Comparison of ENCODE assay signal across 9 cellular contexts in the genomic region with DNA sequence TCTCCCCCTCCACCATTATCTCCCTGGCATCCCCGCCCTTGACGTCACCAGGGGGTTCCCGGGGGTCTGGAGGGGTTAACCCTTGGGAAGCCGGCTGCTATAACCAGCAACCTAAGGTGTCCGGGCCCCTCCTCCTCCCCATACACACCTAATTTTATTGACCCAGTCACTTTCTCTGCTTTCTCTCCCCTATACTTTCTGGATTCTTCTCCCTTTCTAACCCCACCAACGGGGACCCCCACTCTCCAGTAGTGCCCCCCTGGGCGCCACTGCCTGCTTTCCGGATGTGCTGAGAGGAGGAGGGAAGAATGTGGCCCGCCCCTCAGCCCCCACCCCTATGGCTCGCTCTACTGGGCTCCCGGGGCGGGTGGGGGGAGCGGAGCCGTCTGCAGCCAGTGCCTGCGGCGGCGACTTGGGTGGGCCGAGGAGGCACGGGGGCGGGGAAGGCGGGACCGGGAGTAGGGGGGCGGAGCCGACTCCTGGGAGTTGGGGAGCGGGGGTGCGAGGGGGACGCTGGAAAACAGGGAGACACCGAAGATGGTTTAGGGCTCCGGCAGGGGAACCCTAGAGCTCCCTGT. TPM values are rescaled to one million over a fixed set of nuclear protein-coding genes. Genes with fewer than 3 reads are reported as not detected.
DNase-seq lines count a peak whose midpoint lies in the region; ATAC-seq, FAIRE-seq and TF ChIP-seq lines count a peak whose summit lies in the region.
"Had no signal": no experiment of that assay in that cellular context is flagged by ENCODE, and none has a peak within 500 bp of the region (broad histone marks: within the 10 kb centered on the region; RNA-seq: fewer than 3 reads in every experiment).

No MANE protein-coding gene starts in this region.

- H3K4me3 Mint-ChIP-seq in activated T-helper 2 cell treated with anti-CD3 and anti-CD28 coated beads, Interferon-gamma antibody, Interleukin-2, Interleukin-4, amounts not matched to agents 10 μg/mL and 5 μg/mL and 100 μg/mL, durations not matched to agents 14 hours and 24 hours and 36 hours (ENCODE audit: low read depth) = peak overlapping the region; percentile 86

- H2AFZ ChIP-seq in DND-41 (ENCODE audit: low read depth, low read length) (peak overlapping the region; percentile 88), Karpas-422 (ENCODE audit: low read length) (no peak overlapping the region)

- no peak for TF ChIP-seq CTCF in DND-41 (IDR thresholded peaks at IDR 0.05; ENCODE audit: borderline replicate concordance, extremely low read depth, low read length, poor library complexity, severe bottlenecking)
- no peak for TF ChIP-seq CTCF in heart left ventricle (IDR thresholded peaks at IDR 0.05)
- no peak for TF ChIP-seq CTCF in pancreas (IDR thresholded peaks at IDR 0.05)

- peak; percentile 81 for DNase-seq in DND-41
- peak; percentile 66 for DNase-seq in Karpas-422
- DNase-seq in activated T-helper 2 cell treated with anti-CD3 and anti-CD28 coated beads, Interferon-gamma antibody, Interleukin-2, Interleukin-4, amounts not matched to agents 10 μg/mL and 5 μg/mL and 100 μg/mL, durations not matched to agents 14 hours and 24 hours and 36 hours (ENCODE audit: low spot score) = no peak
- peak; percentile 71 to 84 (median 76) for DNase-seq in heart left ventricle
- peak in 2 of 6 donors; percentile 50 to 60 for DNase-seq in pancreas
- no peak for DNase-seq in OCI-M2 (lab: John Stamatoyannopoulos, UW; ENCODE audit: unreplicated experiment)
- DNase-seq in NCI-H128 (lab: John Stamatoyannopoulos, UW; ENCODE audit: unreplicated experiment) = no peak

- peaks cover 12% of the 10 kb centered on the region for H3K27me3 Mint-ChIP-seq in activated T-helper 2 cell treated with anti-CD3 and anti-CD28 coated beads, Interferon-gamma antibody, Interleukin-2, Interleukin-4, amounts not matched to agents 10 μg/mL and 5 μg/mL and 100 μg/mL, durations not matched to agents 14 hours and 24 hours and 36 hours (ENCODE audit: low read depth)

- H4K20me1 ChIP-seq in DND-41 (ENCODE audit: insufficient read depth, low read length) (no peaks in the 10 kb centered on the region), Karpas-422 (ENCODE audit: insufficient read depth, low read depth, low read length) (no peaks in the 10 kb centered on the region)

- H3K27me3 ChIP-seq in DND-41 (ENCODE audit: insufficient read depth, low read length, poor library complexity) (peaks cover 7% of the 10 kb centered on the region), Karpas-422 (ENCODE audit: low read length) (no peaks in the 10 kb centered on the region), heart left ventricle (peaks cover 0 to 9% (median 0%) of the 10 kb centered on the region in 9 donors), pancreas (no peaks in the 10 kb centered on the region)

- TF ChIP-seq POLR2A in heart left ventricle (IDR thresholded peaks at IDR 0.05) = no peak

- FAIRE-seq in pancreas (lab: Jason Lieb, UNC) = no peak
- FAIRE-seq: TTC549 had no signal

- no peak overlapping the region for H3K27ac Mint-ChIP-seq in activated T-helper 2 cell treated with anti-CD3 and anti-CD28 coated beads, Interferon-gamma antibody, Interleukin-2, Interleukin-4, amounts not matched to agents 10 μg/mL and 5 μg/mL and 100 μg/mL, durations not matched to agents 14 hours and 24 hours and 36 hours

- intact Hi-C loops in activated T-helper 2 cell treated with anti-CD3 and anti-CD28 coated beads, Interferon-gamma antibody, Interleukin-2, Interleukin-4, amounts not matched to agents 10 μg/mL and 5 μg/mL and 100 μg/mL, durations not matched to agents 14 hours and 24 hours and 36 hours (cut with micrococcal nuclease) = no loop called here
- intact Hi-C loops in heart left ventricle (cut with DNase I) = loop anchor here in 2 of 10 donors (10.0 kb wide), 1 partner anchor 163 kb away; no protein-coding TSS in a partner anchor
- intact Hi-C loops in pancreas (cut with DNase I) = no loop called here

- no peaks in the 10 kb centered on the region for H3K9me3 Mint-ChIP-seq in activated T-helper 2 cell treated with anti-CD3 and anti-CD28 coated beads, Interferon-gamma antibody, Interleukin-2, Interleukin-4, amounts not matched to agents 10 μg/mL and 5 μg/mL and 100 μg/mL, durations not matched to agents 14 hours and 24 hours and 36 hours

- H3K4me3 ChIP-seq in DND-41 (ENCODE audit: low read depth in 1 of 2, low read length in 2 of 2) = peak overlapping the region; percentile 56 to 70
- H3K4me3 ChIP-seq in Karpas-422 (ENCODE audit: low read length) = peak overlapping the region; percentile 74
- H3K4me3 ChIP-seq in heart left ventricle = peak overlapping the region; percentile 53 to 82 (median 68)
- peak overlapping the region; percentile 19 to 70 (median 34) for H3K4me3 ChIP-seq in pancreas

- H3K4me2 ChIP-seq in DND-41 (ENCODE audit: insufficient read depth, low read length) (peak overlapping the region; percentile 96), Karpas-422 (ENCODE audit: low read depth, low read length, poor library complexity, severe bottlenecking) (peak overlapping the region; percentile 98)

- H3K9ac ChIP-seq in DND-41 (ENCODE audit: low read depth, low read length) (peak overlapping the region; percentile 56), Karpas-422 (ENCODE audit: low read length) (peak overlapping the region; percentile 83)

- peak; percentile 39 for ATAC-seq in DND-41 (ENCODE audit: insufficient read depth, low read depth)
- ATAC-seq in heart left ventricle = peak in 3 of 4 donors; percentile 41 to 61 (median 51)
- peak; percentile 5 to 19 (median 6) for ATAC-seq in pancreas
- no peak for ATAC-seq in GM18858 (IDR thresholded peaks at IDR 0.05; ENCODE audit: unreplicated experiment)

- H3K4me1 ChIP-seq in DND-41 (ENCODE audit: insufficient read depth, low read length) = peaks cover 44% of the 10 kb centered on the region
- peaks cover 35% of the 10 kb centered on the region for H3K4me1 ChIP-seq in Karpas-422 (ENCODE audit: low read length)
- peaks cover 0 to 43% (median 21%) of the 10 kb centered on the region in 12 donors for H3K4me1 ChIP-seq in heart left ventricle
- H3K4me1 ChIP-seq in pancreas = peaks cover 0 to 12% (median 10%) of the 10 kb centered on the region in 3 donors

- H3K9me2 ChIP-seq in Karpas-422 (replicated peaks; ENCODE audit: insufficient read depth, low read length) = no peaks in the 10 kb centered on the region

- H3K36me3 Mint-ChIP-seq in activated T-helper 2 cell treated with anti-CD3 and anti-CD28 coated beads, Interferon-gamma antibody, Interleukin-2, Interleukin-4, amounts not matched to agents 10 μg/mL and 5 μg/mL and 100 μg/mL, durations not matched to agents 14 hours and 24 hours and 36 hours (ENCODE audit: low read depth) = peaks cover 3% of the 10 kb centered on the region

- no peaks in the 10 kb centered on the region for H3K79me2 ChIP-seq in DND-41 (ENCODE audit: insufficient read depth, low read length)
- H3K79me2 ChIP-seq in Karpas-422 (ENCODE audit: low read length) = no peaks in the 10 kb centered on the region

- 0 to 1% (median 1%) methylated on average over 12 to 29 of the region's 29 CpGs for WGBS in heart left ventricle, 4 donors
- 2% methylated on average over 24 to 29 of the region's 29 CpGs for WGBS in pancreas, 2 donors

- H3K36me3 ChIP-seq in DND-41 (ENCODE audit: insufficient read depth, low read length) = no peaks in the 10 kb centered on the region
- no peaks in the 10 kb centered on the region for H3K36me3 ChIP-seq in Karpas-422 (ENCODE audit: insufficient read depth, low read length)
- no peaks in the 10 kb centered on the region for H3K36me3 ChIP-seq in heart left ventricle
- no peaks in the 10 kb centered on the region for H3K36me3 ChIP-seq in pancreas

- H3K9me3 ChIP-seq in DND-41 (ENCODE audit: insufficient read depth, low read length, severe bottlenecking) (no peaks in the 10 kb centered on the region), Karpas-422 (ENCODE audit: low read length) (no peaks in the 10 kb centered on the region), heart left ventricle (no peaks in the 10 kb centered on the region), pancreas (no peaks in the 10 kb centered on the region)

- H3K27ac ChIP-seq in DND-41 (ENCODE audit: low read length) = peak overlapping the region; percentile 65; the same call in 1 of the 2 replicates
- H3K27ac ChIP-seq in Karpas-422 (ENCODE audit: low read length) = no peak overlapping the region
- peak overlapping the region in 10 of 12 donors; percentile 0 to 86 (median 72) for H3K27ac ChIP-seq in heart left ventricle
- peak overlapping the region in 1 of 4 donors; percentile 85 for H3K27ac ChIP-seq in pancreas

- peaks cover 38% of the 10 kb centered on the region for H3K4me1 Mint-ChIP-seq in activated T-helper 2 cell treated with anti-CD3 and anti-CD28 coated beads, Interferon-gamma antibody, Interleukin-2, Interleukin-4, amounts not matched to agents 10 μg/mL and 5 μg/mL and 100 μg/mL, durations not matched to agents 14 hours and 24 hours and 36 hours (ENCODE audit: low read depth)

RNA-seq across cellular contexts. Expression of a gene that starts 1.8 kb away (rescaled TPM):
- 1.9 and 9.3 TPM in 2 replicates for total RNA-seq in Karpas-422 (2014; rRNA removed; shearing (Covaris generic); ENCODE audit: low replicate concordance)
- total RNA-seq in activated T-helper 2 cell treated with anti-CD3 and anti-CD28 coated beads, Interferon-gamma antibody, Interleukin-2, Interleukin-4, amounts not matched to agents 10 μg/mL and 5 μg/mL and 100 μg/mL, durations not matched to agents 14 hours and 24 hours and 36 hours = 1.3 and 1.5 TPM in 2 replicates
- total RNA-seq in heart left ventricle (1 to 10 TPM in 4 of 9 donors, under 1 TPM in 5; 0.19 to 2.6 (median 0.83) TPM), pancreas (1 to 10 TPM in 1 of 6 donors, under 1 TPM in 3, not detected in 2; 0.06 to 2.2 (median 0.79) TPM)
- polyA plus RNA-seq in heart left ventricle (under 1 TPM; 0.08 to 0.97 TPM), pancreas (under 1 TPM; 0.19 TPM)

RNA-seq across cellular contexts. Expression of a gene that starts 6.3 kb away (rescaled TPM):
- 14.3 and 17.9 TPM in 2 replicates for total RNA-seq in Karpas-422 (2014; rRNA removed; shearing (Covaris generic); ENCODE audit: low replicate concordance)
- 0.25 and 0.39 TPM in 2 replicates for total RNA-seq in activated T-helper 2 cell treated with anti-CD3 and anti-CD28 coated beads, Interferon-gamma antibody, Interleukin-2, Interleukin-4, amounts not matched to agents 10 μg/mL and 5 μg/mL and 100 μg/mL, durations not matched to agents 14 hours and 24 hours and 36 hours
- under 1 TPM in 1 of 9 donors, not detected in 8; 0.64 TPM for total RNA-seq in heart left ventricle
- under 1 TPM in 1 of 2 donors, not detected in 1; 0.03 TPM for polyA plus RNA-seq in heart left ventricle
- 10 to 100 TPM in 1 of 6 donors, under 1 TPM in 1, not detected in 4; 0.24 to 17.8 TPM for total RNA-seq in pancreas
- under 1 TPM in 1 of 2 donors, not detected in 1; 0.05 TPM for polyA plus RNA-seq in pancreas

RNA-seq across cellular contexts. Expression of a gene that starts 18.3 kb away (rescaled TPM):
- total RNA-seq in Karpas-422 (2014; rRNA removed; shearing (Covaris generic); ENCODE audit: low replicate concordance) = 6.7 and 12.3 TPM in 2 replicates
- total RNA-seq in activated T-helper 2 cell treated with anti-CD3 and anti-CD28 coated beads, Interferon-gamma antibody, Interleukin-2, Interleukin-4, amounts not matched to agents 10 μg/mL and 5 μg/mL and 100 μg/mL, durations not matched to agents 14 hours and 24 hours and 36 hours = 105 and 106 TPM in 2 replicates
- total RNA-seq in heart left ventricle (10 to 100 TPM in 2 of 9 donors, 1 to 10 TPM in 7; 2.2 to 33.4 (median 3.9) TPM), pancreas (10 to 100 TPM in 1 of 6 donors, 1 to 10 TPM in 3, under 1 TPM in 2; 0.39 to 11.7 (median 3.6) TPM)
- polyA plus RNA-seq in heart left ventricle (1 to 10 TPM; 1.7 to 3.4 TPM), pancreas (1 to 10 TPM; 6.2 to 6.5 TPM)

RNA-seq across cellular contexts. Expression of a gene that starts 26.5 kb away (rescaled TPM):
- total RNA-seq in Karpas-422 (2014; rRNA removed; shearing (Covaris generic); ENCODE audit: low replicate concordance) = 204 and 260 TPM in 2 replicates
- total RNA-seq in activated T-helper 2 cell treated with anti-CD3 and anti-CD28 coated beads, Interferon-gamma antibody, Interleukin-2, Interleukin-4, amounts not matched to agents 10 μg/mL and 5 μg/mL and 100 μg/mL, durations not matched to agents 14 hours and 24 hours and 36 hours = 249 and 257 TPM in 2 replicates
- total RNA-seq in heart left ventricle (100 to 1,000 TPM in 1 of 9 donors, 10 to 100 TPM in 8; 36.8 to 109 (median 69.7) TPM), pancreas (100 to 1,000 TPM in 1 of 6 donors, 10 to 100 TPM in 5; 33.4 to 210 (median 80.7) TPM)
- polyA plus RNA-seq in heart left ventricle (10 to 100 TPM; 91.7 to 98.0 TPM), pancreas (10 to 100 TPM; 87.5 to 90.6 TPM)

RNA-seq across cellular contexts. Expression of a gene that starts 26.8 kb away (rescaled TPM):
- total RNA-seq in Karpas-422 (2014; rRNA removed; shearing (Covaris generic); ENCODE audit: low replicate concordance) = 0.11 TPM in 1 of 2 replicates, not detected in the other
- total RNA-seq in activated T-helper 2 cell treated with anti-CD3 and anti-CD28 coated beads, Interferon-gamma antibody, Interleukin-2, Interleukin-4, amounts not matched to agents 10 μg/mL and 5 μg/mL and 100 μg/mL, durations not matched to agents 14 hours and 24 hours and 36 hours = 0.14 TPM in 2 replicates
- total RNA-seq in heart left ventricle (under 1 TPM in 1 of 9 donors, not detected in 8; 0.27 TPM), pancreas (under 1 TPM in 2 of 6 donors, not detected in 4; 0.09 TPM)
- polyA plus RNA-seq in heart left ventricle (under 1 TPM in 1 of 2 donors, not detected in 1; 0.03 TPM), pancreas (not detected)

Comparison
In these comparisons a context has a peak if more than half of its experiments do, and no peak if none do; other contexts are left out.
1. DNase-seq: peak in DND-41 (single experiment), Karpas-422 (single experiment) and heart left ventricle (5 of 5); none in activated T-helper 2 cell treated with anti-CD3 and anti-CD28 coated beads, Interferon-gamma antibody, Interleukin-2, Interleukin-4, amounts not matched to agents 10 μg/mL and 5 μg/mL and 100 μg/mL, durations not matched to agents 14 hours and 24 hours and 36 hours (single experiment), OCI-M2 (single experiment) and NCI-H128 (single experiment).
2. Peak in every context shown above with its lines, with median percentiles within 50 percentile points of each other: H3K4me3 ChIP-seq.